Comparison of ENCODE assay signal across 9 cellular contexts in the genomic region with DNA sequence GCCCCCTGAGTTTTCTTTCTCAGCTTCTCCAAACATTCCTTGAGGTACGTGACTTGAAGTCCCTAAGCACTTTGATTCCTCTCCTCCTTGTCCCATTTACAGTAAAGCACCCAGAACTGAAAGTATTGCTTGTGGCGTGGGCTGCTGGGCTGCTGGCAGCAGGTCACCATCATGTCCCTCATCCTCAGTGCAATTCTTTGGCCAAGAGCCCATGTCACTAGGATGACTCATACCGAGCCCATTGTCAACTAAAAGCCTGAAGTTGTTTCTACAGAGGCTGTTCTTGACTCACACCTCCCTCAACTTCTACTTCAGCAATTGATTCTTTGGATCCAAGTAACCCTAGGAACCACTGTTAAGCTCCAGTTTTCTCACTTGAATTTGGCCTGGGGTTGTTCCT. TPM values are rescaled to one million over a fixed set of nuclear protein-coding genes. Genes with fewer than 3 reads are reported as not detected.
DNase-seq lines count a peak whose midpoint lies in the region; ATAC-seq and TF ChIP-seq lines count a peak whose summit lies in the region.
"Had no signal": no experiment of that assay in that cellular context is flagged by ENCODE, and none has a peak within 500 bp of the region (broad histone marks: within the 10 kb centered on the region; RNA-seq: fewer than 3 reads in every experiment).

No MANE protein-coding gene starts in this region.

- H3K4me3 Mint-ChIP-seq in natural killer cell treated with Interleukin-12 subunit alpha and Interleukin-12 subunit beta and Interleukin-15 and Interleukin-18, amount 100 ng/mL, for 72 hours, result peak overlapping the region; percentile 38
- no peak overlapping the region for H3K4me3 Mint-ChIP-seq in natural killer cell

- no peak overlapping the region for H3K4me3 ChIP-seq in fibroblast of mammary gland (ENCODE audit: control insufficient read depth, low read depth, low read length)
- H3K4me3 ChIP-seq: cardiac muscle cell had no signal

- H3K36me3 Mint-ChIP-seq in natural killer cell treated with Interleukin-12 subunit alpha and Interleukin-12 subunit beta and Interleukin-15 and Interleukin-18, amount 100 ng/mL, for 72 hours, result no peaks in the 10 kb centered on the region
- H3K36me3 Mint-ChIP-seq in natural killer cell, result no peaks in the 10 kb centered on the region

- peaks cover 27 to 41% of the 10 kb centered on the region in 2 donors for H3K4me1 Mint-ChIP-seq in natural killer cell treated with Interleukin-12 subunit alpha and Interleukin-12 subunit beta and Interleukin-15 and Interleukin-18, amount 100 ng/mL, for 72 hours (ENCODE audit: low read depth in 2 of 2)
- peaks cover 33 to 43% of the 10 kb centered on the region in 2 donors for H3K4me1 Mint-ChIP-seq in natural killer cell

- TF ChIP-seq CTCF in natural killer cell (IDR thresholded peaks at IDR 0.05), result no peak
- no peak for TF ChIP-seq CTCF in fibroblast of mammary gland (conservative IDR thresholded peaks at IDR 0.05; ENCODE audit: control insufficient read depth, insufficient read depth, low read depth, low read length)
- TF ChIP-seq CTCF in omental fat pad (IDR thresholded peaks at IDR 0.05), result no peak

- intact Hi-C loops in natural killer cell (cut with micrococcal nuclease), result no loop called here

- no peak for DNase-seq in natural killer cell treated with Interleukin-12 subunit alpha and Interleukin-12 subunit beta and Interleukin-15 and Interleukin-18, amount 100 ng/mL, for 72 hours (ENCODE audit: low spot score)
- DNase-seq in natural killer cell (no peak), NCI-H774 (lab: John Stamatoyannopoulos, UW) (peak; percentile 47), fibroblast of mammary gland (ENCODE audit: low read depth) (peak; percentile 13), ureter (ENCODE audit: low spot score) (peak; percentile 42), NCI-H2227 treated with DMSO at 0.1 percent for 48 hours (lab: John Stamatoyannopoulos, UW) (no peak), omental fat pad (ENCODE audit: low spot score) (no peak)

- peak; percentile 70 to 74 for ATAC-seq in natural killer cell treated with Interleukin-12 subunit alpha and Interleukin-12 subunit beta and Interleukin-15 and Interleukin-18, amount 100 ng/mL, for 72 hours
- ATAC-seq in natural killer cell (no peak), omental fat pad (ENCODE audit: low FRiP score) (no peak), HG03095 (IDR thresholded peaks at IDR 0.05; ENCODE audit: unreplicated experiment) (no peak)

- peak overlapping the region; percentile 9 to 15 for H3K27ac Mint-ChIP-seq in natural killer cell treated with Interleukin-12 subunit alpha and Interleukin-12 subunit beta and Interleukin-15 and Interleukin-18, amount 100 ng/mL, for 72 hours
- H3K27ac Mint-ChIP-seq in natural killer cell, result peak overlapping the region in 1 of 2 donors; percentile 86

- no peaks in the 10 kb centered on the region for H3K27me3 Mint-ChIP-seq in natural killer cell treated with Interleukin-12 subunit alpha and Interleukin-12 subunit beta and Interleukin-15 and Interleukin-18, amount 100 ng/mL, for 72 hours
- no peaks in the 10 kb centered on the region for H3K27me3 Mint-ChIP-seq in natural killer cell (ENCODE audit: low read depth in 2 of 2)

- no peaks in the 10 kb centered on the region for H3K9me3 Mint-ChIP-seq in natural killer cell treated with Interleukin-12 subunit alpha and Interleukin-12 subunit beta and Interleukin-15 and Interleukin-18, amount 100 ng/mL, for 72 hours
- no peaks in the 10 kb centered on the region for H3K9me3 Mint-ChIP-seq in natural killer cell

RNA-seq across cellular contexts. Expression of a gene that starts 54.3 kb away (rescaled TPM):
- 100 to 1,000 TPM; 172 to 218 TPM for total RNA-seq in natural killer cell treated with Interleukin-12 subunit alpha and Interleukin-12 subunit beta and Interleukin-15 and Interleukin-18, amount 100 ng/mL, for 72 hours
- 10 to 100 TPM; 45.1 to 52.8 (median 49.3) TPM for total RNA-seq in natural killer cell
- 23.0 TPM for total RNA-seq in ureter
- total RNA-seq in omental fat pad, result 10 to 100 TPM; 13.2 to 64.1 (median 23.4) TPM

Comparison
In these comparisons a context has a peak if more than half of its experiments do, and no peak if none do; other contexts are left out.
1. ATAC-seq: peak in natural killer cell treated with Interleukin-12 subunit alpha and Interleukin-12 subunit beta and Interleukin-15 and Interleukin-18, amount 100 ng/mL, for 72 hours (2 of 2); none in natural killer cell (0 of 3), omental fat pad (single experiment) and HG03095 (single experiment).
2. DNase-seq: peak in NCI-H774 (single experiment), fibroblast of mammary gland (single experiment) and ureter (single experiment); none in natural killer cell treated with Interleukin-12 subunit alpha and Interleukin-12 subunit beta and Interleukin-15 and Interleukin-18, amount 100 ng/mL, for 72 hours (single experiment), natural killer cell (single experiment), NCI-H2227 treated with DMSO at 0.1 percent for 48 hours (single experiment) and omental fat pad (single experiment).